In the genomic region with DNA sequence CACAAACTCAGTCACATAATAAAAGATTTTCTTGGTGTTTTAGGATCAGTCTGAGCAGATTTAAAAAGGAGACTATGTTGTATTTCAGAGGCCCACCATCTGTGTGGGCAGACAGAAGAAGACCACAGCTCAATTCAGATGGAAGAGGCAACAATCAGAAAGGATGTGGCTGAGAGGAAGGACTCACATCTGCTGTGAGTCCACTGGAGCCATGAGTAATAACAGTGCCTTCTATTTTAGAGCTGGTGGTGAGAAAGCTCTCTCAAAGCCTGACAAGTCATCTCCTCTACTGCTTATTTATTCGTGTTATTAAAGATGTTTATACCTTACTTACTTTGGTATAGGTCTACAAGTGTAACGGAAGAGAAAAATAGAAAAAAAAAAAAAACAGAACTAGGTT, we compare ENCODE assay signal across 23 cellular contexts.
A peak's percentile ranks its signal among the peaks of the same experiment; 100 is the strongest.
DNase-seq lines count a peak whose midpoint lies in the region; ATAC-seq and TF ChIP-seq lines count a peak whose summit lies in the region.
"Had no signal": no experiment of that assay in that cellular context is flagged by ENCODE, and none has a peak within 500 bp of the region (broad histone marks: within the 10 kb centered on the region; RNA-seq: fewer than 3 reads in every experiment).

No MANE protein-coding gene starts in this region.

- intact Hi-C loops in left lung (cut with DNase I) = no loop called here

- H3K4me1 ChIP-seq in left lung (no peaks in the 10 kb centered on the region), GM23338 (ENCODE audit: insufficient read depth) (no peaks in the 10 kb centered on the region)

- no peaks in the 10 kb centered on the region for H4K20me1 ChIP-seq in GM23338 (replicated peaks; ENCODE audit: insufficient read depth)

- no peak overlapping the region for H3K27ac Mint-ChIP-seq in GM23338
- H3K27ac Mint-ChIP-seq: activated naive CD4-positive, alpha-beta T cell treated with anti-CD3 and anti-CD28 coated beads for 36 hours; CD8-positive, alpha-beta memory T cell; dendritic cell treated with granulocyte-macrophage colony-stimulating factor and Interleukin-4, amounts not matched to agents 40 ng/mL and 50 ng/mL, for 4 days; HFFc6; nephron had no signal

- no peaks in the 10 kb centered on the region for H3K4me1 Mint-ChIP-seq in GM23338
- H3K4me1 Mint-ChIP-seq: CD8-positive, alpha-beta memory T cell had no signal

- no peaks in the 10 kb centered on the region for H3K36me3 ChIP-seq in left lung
- no peaks in the 10 kb centered on the region for H3K36me3 ChIP-seq in GM23338 (ENCODE audit: insufficient read depth)

- peaks cover 2% of the 10 kb centered on the region for H3K27me3 Mint-ChIP-seq in GM23338 (ENCODE audit: insufficient read depth, low read depth, poor library complexity)

- H3K27ac ChIP-seq in left lung (no peak overlapping the region), GM23338 (ENCODE audit: low read depth) (no peak overlapping the region)

- no peaks in the 10 kb centered on the region for H3K36me3 Mint-ChIP-seq in GM23338 (ENCODE audit: low read depth)
- H3K36me3 Mint-ChIP-seq: CD8-positive, alpha-beta memory T cell had no signal

- ATAC-seq in GM18867 (IDR thresholded peaks at IDR 0.05; ENCODE audit: unreplicated experiment) (peak; percentile 56), HG02759 (IDR thresholded peaks at IDR 0.05; ENCODE audit: unreplicated experiment) (peak; percentile 60), HG03378 (IDR thresholded peaks at IDR 0.05; ENCODE audit: unreplicated experiment) (peak; percentile 74), GM19467 (IDR thresholded peaks at IDR 0.05; ENCODE audit: unreplicated experiment) (no peak), GM21529 (IDR thresholded peaks at IDR 0.05; ENCODE audit: unreplicated experiment) (no peak), left lung (no peak), GM23338 (no peak)
- ATAC-seq: left cardiac atrium had no signal

- TF ChIP-seq CTCF in left lung (IDR thresholded peaks at IDR 0.05) (no peak), GM23338 (conservative IDR thresholded peaks at IDR 0.05; ENCODE audit: low read depth in 2 of 2) (no peak)

- H3K9me3 Mint-ChIP-seq in GM23338 = no peaks in the 10 kb centered on the region
- H3K9me3 Mint-ChIP-seq: activated naive CD4-positive, alpha-beta T cell treated with anti-CD3 and anti-CD28 coated beads for 36 hours; dendritic cell treated with granulocyte-macrophage colony-stimulating factor and Interleukin-4, amounts not matched to agents 40 ng/mL and 50 ng/mL, for 4 days; nephron had no signal

- no peak for DNase-seq in left lung
- no peak for DNase-seq in GM23338 (ENCODE audit: low spot score)
- DNase-seq: activated CD8-positive, alpha-beta memory T cell treated with anti-CD3 and anti-CD28 coated beads for 24 hours; activated naive CD4-positive, alpha-beta T cell treated with anti-CD3 and anti-CD28 coated beads for 36 hours; activated T-cell treated with anti-CD3 and anti-CD28 coated beads, Interleukin-2, amount 50 U/mL, for 48 hours; CD8-positive, alpha-beta memory T cell; DMS79 treated with DMSO at 0.1 percent for 48 hours; HFFc6; left cardiac atrium; NCI-H1092; NCI-H2029; NCI-H226; NCI-H82; OCI-M1; SHP77 treated with DMSO at 0.1 percent for 48 hours; stimulated activated naive CD4-positive, alpha-beta T cell had no signal

- H3K4me3 Mint-ChIP-seq in GM23338 = no peak overlapping the region
- H3K4me3 Mint-ChIP-seq: activated naive CD4-positive, alpha-beta T cell treated with anti-CD3 and anti-CD28 coated beads for 36 hours; CD8-positive, alpha-beta memory T cell; dendritic cell treated with granulocyte-macrophage colony-stimulating factor and Interleukin-4, amounts not matched to agents 40 ng/mL and 50 ng/mL, for 4 days; HFFc6; nephron had no signal

- H3K4me3 ChIP-seq in left lung = no peak overlapping the region
- no peak overlapping the region for H3K4me3 ChIP-seq in GM23338

- H3F3A ChIP-seq in GM23338 (replicated peaks; ENCODE audit: low read depth) = no peaks in the 10 kb centered on the region

- no peaks in the 10 kb centered on the region for H3K9me2 ChIP-seq in GM23338 (ENCODE audit: insufficient read depth)

- no peak overlapping the region for H2AFZ ChIP-seq in GM23338

- H3K4me2 ChIP-seq in GM23338 = no peak overlapping the region

- H3K27me3 ChIP-seq in left lung (peaks cover 0 to 9% of the 10 kb centered on the region in 2 donors), GM23338 (ENCODE audit: insufficient read depth) (no peaks in the 10 kb centered on the region)

- no peaks in the 10 kb centered on the region for H3K79me2 ChIP-seq in GM23338 (replicated peaks; ENCODE audit: insufficient read depth)

- H3K9me3 ChIP-seq in left lung = no peaks in the 10 kb centered on the region

TF ChIP-seq in GM23338, 12 proteins besides CTCF, POLR2A, EP300 and RAD21:
- TF ChIP-seq EZH2 (IDR thresholded peaks at IDR 0.05; ENCODE audit: low read depth, unreplicated experiment) (no peak), EZH2phosphoT487 (IDR thresholded peaks at IDR 0.05; ENCODE audit: unreplicated experiment) (no peak), JUNB (IDR thresholded peaks at IDR 0.05; ENCODE audit: unreplicated experiment) (no peak), POLR2AphosphoS5 (IDR thresholded peaks at IDR 0.05; ENCODE audit: low read depth) (no peak), CREB1 (CRISPR knock-in tag; IDR thresholded peaks at IDR 0.05; ENCODE audit: low read depth) (no peak), STAT1 (IDR thresholded peaks at IDR 0.05; ENCODE audit: unreplicated experiment) (no peak), NANOG (IDR thresholded peaks at IDR 0.05; ENCODE audit: borderline replicate concordance) (no peak)
- TF ChIP-seq, protein P1, sequence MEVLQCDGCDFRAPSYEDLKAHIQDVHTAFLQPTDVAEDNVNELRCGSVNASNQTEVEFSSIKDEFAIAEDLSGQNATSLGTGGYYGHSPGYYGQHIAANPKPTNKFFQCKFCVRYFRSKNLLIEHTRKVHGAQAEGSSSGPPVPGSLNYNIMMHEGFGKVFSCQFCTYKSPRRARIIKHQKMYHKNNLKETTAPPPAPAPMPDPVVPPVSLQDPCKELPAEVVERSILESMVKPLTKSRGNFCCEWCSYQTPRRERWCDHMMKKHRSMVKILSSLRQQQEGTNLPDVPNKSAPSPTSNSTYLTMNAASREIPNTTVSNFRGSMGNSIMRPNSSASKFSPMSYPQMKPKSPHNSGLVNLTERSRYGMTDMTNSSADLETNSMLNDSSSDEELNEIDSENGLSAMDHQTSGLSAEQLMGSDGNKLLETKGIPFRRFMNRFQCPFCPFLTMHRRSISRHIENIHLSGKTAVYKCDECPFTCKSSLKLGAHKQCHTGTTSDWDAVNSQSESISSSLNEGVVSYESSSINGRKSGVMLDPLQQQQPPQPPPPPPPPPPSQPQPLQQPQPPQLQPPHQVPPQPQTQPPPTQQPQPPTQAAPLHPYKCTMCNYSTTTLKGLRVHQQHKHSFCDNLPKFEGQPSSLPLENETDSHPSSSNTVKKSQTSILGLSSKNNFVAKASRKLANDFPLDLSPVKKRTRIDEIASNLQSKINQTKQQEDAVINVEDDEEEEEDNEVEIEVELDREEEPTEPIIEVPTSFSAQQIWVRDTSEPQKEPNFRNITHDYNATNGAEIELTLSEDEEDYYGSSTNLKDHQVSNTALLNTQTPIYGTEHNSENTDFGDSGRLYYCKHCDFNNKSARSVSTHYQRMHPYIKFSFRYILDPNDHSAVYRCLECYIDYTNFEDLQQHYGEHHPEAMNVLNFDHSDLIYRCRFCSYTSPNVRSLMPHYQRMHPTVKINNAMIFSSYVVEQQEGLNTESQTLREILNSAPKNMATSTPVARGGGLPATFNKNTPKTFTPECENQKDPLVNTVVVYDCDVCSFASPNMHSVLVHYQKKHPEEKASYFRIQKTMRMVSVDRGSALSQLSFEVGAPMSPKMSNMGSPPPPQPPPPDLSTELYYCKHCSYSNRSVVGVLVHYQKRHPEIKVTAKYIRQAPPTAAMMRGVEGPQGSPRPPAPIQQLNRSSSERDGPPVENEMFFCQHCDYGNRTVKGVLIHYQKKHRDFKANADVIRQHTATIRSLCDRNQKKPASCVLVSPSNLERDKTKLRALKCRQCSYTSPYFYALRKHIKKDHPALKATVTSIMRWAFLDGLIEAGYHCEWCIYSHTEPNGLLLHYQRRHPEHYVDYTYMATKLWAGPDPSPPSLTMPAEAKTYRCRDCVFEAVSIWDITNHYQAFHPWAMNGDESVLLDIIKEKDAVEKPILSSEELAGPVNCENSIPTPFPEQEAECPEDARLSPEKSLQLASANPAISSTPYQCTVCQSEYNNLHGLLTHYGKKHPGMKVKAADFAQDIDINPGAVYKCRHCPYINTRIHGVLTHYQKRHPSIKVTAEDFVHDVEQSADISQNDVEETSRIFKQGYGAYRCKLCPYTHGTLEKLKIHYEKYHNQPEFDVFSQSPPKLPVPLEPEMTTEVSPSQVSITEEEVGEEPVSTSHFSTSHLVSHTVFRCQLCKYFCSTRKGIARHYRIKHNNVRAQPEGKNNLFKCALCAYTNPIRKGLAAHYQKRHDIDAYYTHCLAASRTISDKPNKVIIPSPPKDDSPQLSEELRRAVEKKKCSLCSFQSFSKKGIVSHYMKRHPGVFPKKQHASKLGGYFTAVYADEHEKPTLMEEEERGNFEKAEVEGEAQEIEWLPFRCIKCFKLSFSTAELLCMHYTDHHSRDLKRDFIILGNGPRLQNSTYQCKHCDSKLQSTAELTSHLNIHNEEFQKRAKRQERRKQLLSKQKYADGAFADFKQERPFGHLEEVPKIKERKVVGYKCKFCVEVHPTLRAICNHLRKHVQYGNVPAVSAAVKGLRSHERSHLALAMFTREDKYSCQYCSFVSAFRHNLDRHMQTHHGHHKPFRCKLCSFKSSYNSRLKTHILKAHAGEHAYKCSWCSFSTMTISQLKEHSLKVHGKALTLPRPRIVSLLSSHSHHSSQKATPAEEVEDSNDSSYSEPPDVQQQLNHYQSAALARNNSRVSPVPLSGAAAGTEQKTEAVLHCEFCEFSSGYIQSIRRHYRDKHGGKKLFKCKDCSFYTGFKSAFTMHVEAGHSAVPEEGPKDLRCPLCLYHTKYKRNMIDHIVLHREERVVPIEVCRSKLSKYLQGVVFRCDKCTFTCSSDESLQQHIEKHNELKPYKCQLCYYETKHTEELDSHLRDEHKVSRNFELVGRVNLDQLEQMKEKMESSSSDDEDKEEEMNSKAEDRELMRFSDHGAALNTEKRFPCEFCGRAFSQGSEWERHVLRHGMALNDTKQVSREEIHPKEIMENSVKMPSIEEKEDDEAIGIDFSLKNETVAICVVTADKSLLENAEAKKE (CRISPR knock-in tag; IDR thresholded peaks at IDR 0.05) = no peak

Comparison
In these comparisons a context has a peak if more than half of its experiments do, and no peak if none do; other contexts are left out.
1. ATAC-seq: peak in GM18867 (single experiment), HG02759 (single experiment) and HG03378 (single experiment); none in GM19467 (single experiment), GM21529 (single experiment), left lung (single experiment) and GM23338 (single experiment).